In genomic region chr17:20588744-20589453, GRCh38 we compare ENCODE assay signal across 17 cellular contexts. TPM values are rescaled to one million over a fixed set of nuclear protein-coding genes. Genes with fewer than 3 reads are reported as not detected.
A peak's percentile ranks its signal among the peaks of the same experiment; 100 is the strongest.
DNase-seq lines count a peak whose midpoint lies in the region; FAIRE-seq and TF ChIP-seq lines count a peak whose summit lies in the region.
"Not testable (repeated sequence)": the region's sequence is repeated elsewhere in the genome, so short reads cannot be mapped to it uniquely, and the experiment has no call there.
"Had no signal": no experiment of that assay in that cellular context is flagged by ENCODE, and none has a peak within 500 bp of the region (broad histone marks: within the 10 kb centered on the region; RNA-seq: fewer than 3 reads in every experiment).

No MANE protein-coding gene starts in this region.

- H3K27ac ChIP-seq in hepatocyte; liver (ENCODE audit: low read depth in 1 of 2, low read length in 2 of 2); trophoblast cell (ENCODE audit: low read depth, low read length): not testable (repeated sequence)

- H3K9me3 Mint-ChIP-seq in brain = not testable (repeated sequence)

- H2AFZ ChIP-seq in hepatocyte = peak overlapping the region; percentile 45
- not testable (repeated sequence) for H2AFZ ChIP-seq in trophoblast cell (ENCODE audit: insufficient read depth, low read length, poor library complexity)

- not testable (repeated sequence) for H4K20me1 ChIP-seq in hepatocyte (ENCODE audit: insufficient read depth, poor library complexity, severe bottlenecking)

- peak overlapping the region; percentile 65 for H4K8ac ChIP-seq in trophoblast cell (ENCODE audit: low read depth, low read length)

- WGBS in hepatocyte (ENCODE audit: low lambda C conversion rate, missing lambda C conversion rate) = 9% methylated on average over 14 of the region's 69 CpGs
- 8% methylated on average over 69 of the region's 69 CpGs for WGBS in liver
- no CpG with 5 or more reads among the region's 69 CpGs for WGBS in trophoblast cell (ENCODE audit: extremely low coverage, insufficient coverage, insufficient read length)

- not testable (repeated sequence) for H2BK120ac ChIP-seq in trophoblast cell (ENCODE audit: insufficient read depth, low read length, poor library complexity)

- peak overlapping the region in 3 of 5 experiments; percentile 53 to 80 (median 71) for H3K4me3 Mint-ChIP-seq in brain

- H3K36me3 Mint-ChIP-seq in brain = not testable (repeated sequence)

- H2AK5ac ChIP-seq in trophoblast cell (ENCODE audit: low read length) = not testable (repeated sequence)

- H3K27me3 Mint-ChIP-seq in brain = not testable (repeated sequence)

- H3K4me3 ChIP-seq in hepatocyte (peak overlapping the region; percentile 29), liver (ENCODE audit: low read depth in 1 of 3, low read length in 3 of 3) (peak overlapping the region in 1 of 3 donors; percentile 23)
- H3K4me3 ChIP-seq in trophoblast cell (ENCODE audit: low read depth, low read length) = not testable (repeated sequence)

- not testable (repeated sequence) for H3K4me1 Mint-ChIP-seq in brain

- not testable (repeated sequence) for H3K27me3 ChIP-seq in hepatocyte; liver (ENCODE audit: control insufficient read depth in 4 of 4, insufficient read depth in 4 of 4, low read length in 3 of 4); trophoblast cell (ENCODE audit: insufficient read depth, low read length)

- H3K4ac ChIP-seq in trophoblast cell (ENCODE audit: low read depth, low read length) = not testable (repeated sequence)

- not testable (repeated sequence) for H3K4me1 ChIP-seq in hepatocyte (ENCODE audit: insufficient read depth); liver (ENCODE audit: control insufficient read depth in 4 of 4, insufficient read depth in 4 of 4, low read length in 3 of 4); trophoblast cell (ENCODE audit: control insufficient read depth in 1 of 2, insufficient read depth in 2 of 2, low read length in 2 of 2)

- not testable (repeated sequence) for H2BK5ac ChIP-seq in trophoblast cell (ENCODE audit: low read depth, low read length, poor library complexity)

- not testable (repeated sequence) for FAIRE-seq in urothelium cell line (lab: Jason Lieb, UNC)

- H3K9me2 ChIP-seq in hepatocyte (replicated peaks; ENCODE audit: insufficient read depth) = not testable (repeated sequence)

- TF ChIP-seq RAD21 in liver (IDR thresholded peaks at IDR 0.05) = not testable (repeated sequence)

- not testable (repeated sequence) for H3K79me1 ChIP-seq in trophoblast cell (ENCODE audit: low read length)

- H3K9me3 ChIP-seq in hepatocyte (ENCODE audit: low read depth); liver (ENCODE audit: control insufficient read depth in 4 of 4, low read length in 3 of 4); trophoblast cell (ENCODE audit: insufficient read depth, low read depth, low read length): not testable (repeated sequence)

- peak overlapping the region; percentile 74 for H3K4me2 ChIP-seq in hepatocyte
- H3K4me2 ChIP-seq in trophoblast cell (ENCODE audit: low read length) = peak overlapping the region; percentile 52

- peak overlapping the region; percentile 44 for H3K14ac ChIP-seq in trophoblast cell (ENCODE audit: low read length)

- H3K36me3 ChIP-seq in hepatocyte (replicated peaks; ENCODE audit: insufficient read depth, low read depth); liver (ENCODE audit: control insufficient read depth in 4 of 4, insufficient read depth in 3 of 4, low read depth in 1 of 4, low read length in 3 of 4); trophoblast cell (ENCODE audit: control insufficient read depth in 1 of 2, insufficient read depth in 2 of 2, low read length in 2 of 2): not testable (repeated sequence)

- H3K27ac Mint-ChIP-seq in brain = peak overlapping the region in 1 of 5 experiments; percentile 43

- H2BK12ac ChIP-seq in trophoblast cell (ENCODE audit: low read length) = not testable (repeated sequence)

- not testable (repeated sequence) for TF ChIP-seq CTCF in brain (conservative IDR thresholded peaks at IDR 0.05); hepatocyte (IDR thresholded peaks at IDR 0.05; ENCODE audit: poor library complexity); liver (IDR thresholded peaks at IDR 0.05; ENCODE audit: low read depth, low read length, missing input control)

- H3K79me2 ChIP-seq in hepatocyte; trophoblast cell (ENCODE audit: control insufficient read depth, insufficient read depth, low read length, poor library complexity): not testable (repeated sequence)

- not testable (repeated sequence) for H3K23ac ChIP-seq in trophoblast cell (ENCODE audit: low read length)

- H3K9ac ChIP-seq in liver (ENCODE audit: low read depth in 1 of 2, low read length in 2 of 2); trophoblast cell (ENCODE audit: low read length): not testable (repeated sequence)

- not testable (repeated sequence) for H3K18ac ChIP-seq in trophoblast cell (ENCODE audit: low read length)

- peak; percentile 3 for DNase-seq in ELR (ENCODE audit: low read depth)
- peak; percentile 6 for DNase-seq in NCI-H2227 (lab: John Stamatoyannopoulos, UW; ENCODE audit: unreplicated experiment)
- DNase-seq in fibroblast of peridontal ligament (ENCODE audit: extremely low read depth) = peak; percentile 0
- not testable (repeated sequence) for DNase-seq in hepatocyte (ENCODE audit: low spot score)
- peak in 1 of 2 donors; percentile 24 for DNase-seq in trophoblast cell
- peak; percentile 29 for DNase-seq in urothelium cell line (ENCODE audit: low spot score)

- peak overlapping the region; percentile 54 for H4K12ac ChIP-seq in trophoblast cell (ENCODE audit: low read depth, low read length)

- H4K91ac ChIP-seq in trophoblast cell (ENCODE audit: low read depth, low read length) = peak overlapping the region; percentile 68

TF ChIP-seq in liver, 16 proteins besides CTCF, POLR2A, EP300 and RAD21:
- peak; percentile 26 for TF ChIP-seq NR2F2 (IDR thresholded peaks at IDR 0.05)
TF ChIP-seq in liver: peak in this region for 1; not testable (repeated sequence) for 15.

RNA-seq across cellular contexts. Expression of gene CDRT15L2, which starts 9.4 kb away (rescaled TPM):
- polyA plus RNA-seq in brain (ENCODE audit: insufficient read depth, low read depth, low replicate concordance) (not detected), hepatocyte (not detected in 2 replicates), liver (not detected)
- total RNA-seq in hepatocyte (not detected in 2 replicates), liver (not detected)
- polyA plus RNA-seq in trophoblast cell (2013) = not detected in 2 replicates
- total RNA-seq: activated CD8-positive, alpha-beta memory T cell treated with anti-CD3 and anti-CD28 coated beads for 36 hours; activated T-cell treated with anti-CD3 and anti-CD28 coated beads, Interleukin-2, amount 50 U/mL, for 72 hours; body of pancreas; CD8-positive, alpha-beta memory T cell; dermis blood vessel endothelial cell; HepG2; lower leg skin; myocyte; subcutaneous adipose tissue had no signal
- polyA plus RNA-seq: CD8-positive, alpha-beta memory T cell; HepG2 had no signal
